In genomic region chr2:165144315-165144714, GRCh38 we compare ENCODE assay signal across 13 cellular contexts. TPM values are rescaled to one million over a fixed set of nuclear protein-coding genes. Genes with fewer than 3 reads are reported as not detected.
A peak's percentile ranks its signal among the peaks of the same experiment; 100 is the strongest.
DNase-seq lines count a peak whose midpoint lies in the region; ATAC-seq and TF ChIP-seq lines count a peak whose summit lies in the region.
"Had no signal": no experiment of that assay in that cellular context is flagged by ENCODE, and none has a peak within 500 bp of the region (broad histone marks: within the 10 kb centered on the region; RNA-seq: fewer than 3 reads in every experiment).

No MANE protein-coding gene starts in this region.

- intact Hi-C loops in CD14-positive monocyte (cut with micrococcal nuclease), result no loop called here

- TF ChIP-seq CTCF in CD14-positive monocyte (IDR thresholded peaks at IDR 0.05), result no peak

- H3K27ac Mint-ChIP-seq in CD14-positive monocyte, result no peak overlapping the region
- H3K27ac Mint-ChIP-seq: activated T-helper 2 cell treated with anti-CD3 and anti-CD28 coated beads, Interferon-gamma antibody, Interleukin-2, Interleukin-4, amounts not matched to agents 10 μg/mL and 5 μg/mL and 100 μg/mL, durations not matched to agents 14 hours and 24 hours and 36 hours had no signal

- DNase-seq in EH (ENCODE audit: low read depth), result peak; percentile 17
- DNase-seq in MV-4-11 (lab: John Stamatoyannopoulos, UW), result peak; percentile 37
- DNase-seq in iPS-NIHi7 (ENCODE audit: extremely low spot score), result no peak
- no peak for DNase-seq in DMS114 treated with DMSO at 0.1 percent for 48 hours (lab: John Stamatoyannopoulos, UW; ENCODE audit: unreplicated experiment)
- no peak for DNase-seq in AG08395 (ENCODE audit: low spot score)
- no peak for DNase-seq in CD14-positive monocyte (ENCODE audit: low spot score)
- DNase-seq: activated CD4-positive, alpha-beta T cell treated with anti-CD3 and anti-CD28 coated beads for 1 hour; GF-D8; SHP77 treated with DMSO at 0.1 percent for 48 hours; stimulated activated naive CD4-positive, alpha-beta T cell treated with Interleukin-2 at 50 U/mL for 16 hours had no signal

- no peak overlapping the region for H3K4me3 Mint-ChIP-seq in CD14-positive monocyte

- H3K4me1 Mint-ChIP-seq in CD14-positive monocyte, result no peaks in the 10 kb centered on the region

- no peaks in the 10 kb centered on the region for H3K36me3 Mint-ChIP-seq in CD14-positive monocyte

- ATAC-seq in GM19395 (IDR thresholded peaks at IDR 0.05; ENCODE audit: unreplicated experiment), result peak; percentile 76
- peak; percentile 67 for ATAC-seq in HG02938 (IDR thresholded peaks at IDR 0.05; ENCODE audit: unreplicated experiment)

- H3K9me3 Mint-ChIP-seq in CD14-positive monocyte, result no peaks in the 10 kb centered on the region
- H3K9me3 Mint-ChIP-seq: activated T-helper 2 cell treated with anti-CD3 and anti-CD28 coated beads, Interferon-gamma antibody, Interleukin-2, Interleukin-4, amounts not matched to agents 10 μg/mL and 5 μg/mL and 100 μg/mL, durations not matched to agents 14 hours and 24 hours and 36 hours had no signal

- H3K27me3 Mint-ChIP-seq in CD14-positive monocyte (ENCODE audit: low read depth in 3 of 3), result no peaks in the 10 kb centered on the region

RNA-seq across cellular contexts. Expression of gene SCN3A, which starts 59.5 kb away (rescaled TPM):
- not detected for polyA plus RNA-seq in CD14-positive monocyte

Comparison
In these comparisons a context has a peak if more than half of its experiments do, and no peak if none do; other contexts are left out.
1. DNase-seq: peak in EH (single experiment) and MV-4-11 (single experiment); none in iPS-NIHi7 (single experiment), DMS114 treated with DMSO at 0.1 percent for 48 hours (single experiment), AG08395 (single experiment) and CD14-positive monocyte (single experiment).